In the genomic region with DNA sequence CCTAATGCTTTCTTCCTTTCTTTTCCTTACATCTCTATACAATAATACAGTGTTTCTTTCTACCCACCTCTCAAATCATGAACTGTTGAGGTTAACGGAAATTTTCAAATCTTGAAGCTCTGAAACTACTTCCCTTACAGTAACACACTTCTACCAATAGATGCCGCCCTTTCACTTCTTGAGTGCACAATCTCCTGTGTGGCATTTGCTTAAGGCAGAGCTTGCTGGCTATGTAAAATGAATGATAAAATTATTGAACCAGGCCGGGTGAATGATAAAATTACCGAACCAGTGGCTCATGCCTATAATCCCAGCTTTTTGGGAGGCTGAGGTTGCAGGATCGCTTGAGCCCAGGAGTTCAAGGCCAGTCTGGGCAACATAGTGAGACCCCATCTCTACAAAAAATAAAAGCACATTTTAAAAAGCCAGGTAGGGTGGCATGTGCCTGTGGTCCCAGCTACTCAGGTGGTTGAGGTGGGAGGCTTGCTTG, we compare ENCODE assay signal across 8 cellular contexts. TPM values are rescaled to one million over a fixed set of nuclear protein-coding genes. Genes with fewer than 3 reads are reported as not detected.
DNase-seq lines count a peak whose midpoint lies in the region; ATAC-seq and TF ChIP-seq lines count a peak whose summit lies in the region.

No MANE protein-coding gene starts in this region.

- H3K27ac ChIP-seq in AG04450 (ENCODE audit: low read depth, low read length) (no peak overlapping the region), testis (no peak overlapping the region)

- no peaks in the 10 kb centered on the region for H3K27me3 ChIP-seq in AG04450 (ENCODE audit: control insufficient read depth, insufficient read depth, low read length)
- no peaks in the 10 kb centered on the region for H3K27me3 ChIP-seq in testis

- H3K4me3 ChIP-seq in AG04450 (ENCODE audit: low read depth, low read length) (no peak overlapping the region), NB4 (ENCODE audit: low read depth, low read length) (no peak overlapping the region), testis (no peak overlapping the region)

- CTCF ChIA-PET in AG04450 (lab: Charles Lee), result interaction anchor here (0.6 to 12.1 kb wide), 55 partner anchors 9 to 733 kb away, joined by 3 to 275 read pairs (median 5); no protein-coding TSS in a partner anchor

- peak; percentile 91 for ATAC-seq in SK-N-SH treated with all-trans-retinoic acid at 6 μM for 48 hours
- peak; percentile 79 for ATAC-seq in left colon
- no peak for ATAC-seq in HG03108 (IDR thresholded peaks at IDR 0.05; ENCODE audit: unreplicated experiment)

- 48 to 58% methylated on average over 5 of the region's 5 CpGs for WGBS in testis, 2 donors

- TF ChIP-seq POLR2A in NB4 (IDR thresholded peaks at IDR 0.05; ENCODE audit: extremely low read depth, insufficient read length) (no peak), testis (IDR thresholded peaks at IDR 0.05) (no peak)

- DNase-seq in AG04450 (ENCODE audit: low read depth, low spot score) (peak; percentile 55), GDM1 (lab: John Stamatoyannopoulos, UW) (peak; percentile 23), NB4 (ENCODE audit: low read depth) (peak; percentile 84), cerebellar cortex (ENCODE audit: low spot score) (peak; percentile 79), left colon (no peak), testis (peak; percentile 38)

- H3K9me3 ChIP-seq in AG04450 (ENCODE audit: control insufficient read depth, insufficient read depth, low read length), result no peaks in the 10 kb centered on the region
- H3K9me3 ChIP-seq in testis, result no peaks in the 10 kb centered on the region

- POLR2A ChIA-PET in AG04450 (lab: Yijun Ruan, JAX), result interaction anchor here (0.5 to 1.1 kb wide), 4 partner anchors 17 to 52 kb away, joined by 3 to 6 read pairs (median 4); no protein-coding TSS in a partner anchor

- intact Hi-C loops in left colon (cut with DNase I, micrococcal nuclease) (loop anchor here (10.0 kb wide), 2 partner anchors 51 to 251 kb away; no protein-coding TSS in a partner anchor), testis (cut with DNase I; ENCODE audit: low total_unique reads) (no loop called here)

- TF ChIP-seq CTCF in AG04450 (IDR thresholded peaks at IDR 0.05; ENCODE audit: low read depth, low read length), result peak; percentile 94
- peak; percentile 77 for TF ChIP-seq CTCF in NB4 (IDR thresholded peaks at IDR 0.05; ENCODE audit: low read depth, low read length)
- peak; percentile 39 to 77 (median 45) for TF ChIP-seq CTCF in testis (IDR thresholded peaks at IDR 0.05)

- no peaks in the 10 kb centered on the region for H3K36me3 ChIP-seq in testis (ENCODE audit: low read depth, missing control alignments)

- H3K4me1 ChIP-seq in testis, result no peaks in the 10 kb centered on the region

TF ChIP-seq in SK-N-SH treated with all-trans-retinoic acid at 6 μM for 48 hours, 23 proteins besides CTCF, POLR2A, EP300 and RAD21:
- no peak for TF ChIP-seq GLIS3 (CRISPR knock-in tag; IDR thresholded peaks at IDR 0.05)

RNA-seq across cellular contexts. Expression of a gene that starts 56.8 kb away (rescaled TPM):
- polyA plus RNA-seq in AG04450 (2011; rRNA removed) (0.30 and 0.31 TPM in 2 replicates), testis (ENCODE audit: insufficient read depth, low read depth, low replicate concordance) (2.1 TPM)
- 0.28 and 0.56 TPM in 2 replicates for polyA minus RNA-seq in AG04450 (2011; rRNA and poly(A)+ RNA removed)
- total RNA-seq in left colon (under 1 TPM in 1 of 2 donors, not detected in 1; 0.27 TPM), testis (1 to 10 TPM; 4.6 to 7.7 TPM)

Comparison
In these comparisons a context has a peak if more than half of its experiments do, and no peak if none do; other contexts are left out.
1. DNase-seq: peak in AG04450 (single experiment), GDM1 (single experiment), NB4 (single experiment), cerebellar cortex (single experiment) and testis (single experiment); none in left colon (0 of 2).
2. RNA of a gene that starts 56.8 kb away (total RNA-seq): 4.6 to 7.7 TPM in testis; 0.27 TPM in left colon; every median in the first group is over 4 times any median in the second.
3. Peak in every context shown above with its lines, with median percentiles within 50 percentile points of each other: CTCF ChIP-seq.